17 cellular contexts compared by ENCODE assay signal in genomic region chr16:50711862-50712567, GRCh38. TPM values are rescaled to one million over a fixed set of nuclear protein-coding genes. Genes with fewer than 3 reads are reported as not detected.
DNase-seq lines count a peak whose midpoint lies in the region; ATAC-seq and TF ChIP-seq lines count a peak whose summit lies in the region.
"Had no signal": no experiment of that assay in that cellular context is flagged by ENCODE, and none has a peak within 500 bp of the region (broad histone marks: within the 10 kb centered on the region; RNA-seq: fewer than 3 reads in every experiment).

No MANE protein-coding gene starts in this region.

- H3K36me3 ChIP-seq in prostate gland: no peaks in the 10 kb centered on the region
- H3K36me3 ChIP-seq: BLaER1 had no signal

- ATAC-seq in GM21717 (IDR thresholded peaks at IDR 0.05; ENCODE audit: unreplicated experiment) (no peak), GM21367 (IDR thresholded peaks at IDR 0.05; ENCODE audit: unreplicated experiment) (no peak)
- ATAC-seq: PC-3 had no signal

- DNase-seq in DMS79 (lab: John Stamatoyannopoulos, UW): peak; percentile 21
- DNase-seq in NCI-H510A (lab: John Stamatoyannopoulos, UW): peak; percentile 53
- DNase-seq in head of caudate nucleus: peak; percentile 66 to 93 (median 84)
- DNase-seq in prostate gland (ENCODE audit: low spot score): peak; percentile 34
- no peak for DNase-seq in NCI-H2107 (lab: John Stamatoyannopoulos, UW)
- no peak for DNase-seq in glomerular visceral epithelial cell (ENCODE audit: extremely low spot score)
- DNase-seq: activated CD4-positive, alpha-beta T cell treated with anti-CD3 and anti-CD28 coated beads, Interleukin-2, amount 50 U/mL, for 4 hours; activated gamma-delta T cell; mammary epithelial cell; NCI-H1417; PC-3; stimulated activated CD4-positive, alpha-beta T cell treated with anti-CD3 and anti-CD28 coated beads, Interleukin-4, amount 100 ng/mL, for 4 hours; T-helper 2 cell had no signal

- no peak for TF ChIP-seq CTCF in prostate gland (IDR thresholded peaks at IDR 0.05)

- no peak overlapping the region for H3K4me3 ChIP-seq in prostate gland
- H3K4me3 ChIP-seq: BLaER1 had no signal

- intact Hi-C loops in head of caudate nucleus (cut with DNase I) (no loop called here), prostate gland (cut with DNase I) (no loop called here)

- H3K27ac ChIP-seq in prostate gland: no peak overlapping the region
- H3K27ac ChIP-seq: BLaER1 had no signal

- no peaks in the 10 kb centered on the region for H3K4me1 ChIP-seq in prostate gland (replicated peaks)

- H3K27me3 ChIP-seq in prostate gland (replicated peaks; ENCODE audit: insufficient read depth): no peaks in the 10 kb centered on the region
- H3K27me3 ChIP-seq: BLaER1 had no signal

- WGBS in prostate gland: 40% methylated on average over 20 of the region's 25 CpGs

- H3K9me3 ChIP-seq in prostate gland: no peaks in the 10 kb centered on the region
- H3K9me3 ChIP-seq: BLaER1 had no signal

- TF ChIP-seq POLR2A in prostate gland (IDR thresholded peaks at IDR 0.05): no peak

RNA-seq across cellular contexts. Expression of gene NOD2, which starts 18.6 kb away (rescaled TPM):
- 1 to 10 TPM; 2.8 to 5.6 TPM for total RNA-seq in prostate gland

RNA-seq across cellular contexts. Expression of gene CYLD, which starts 29.9 kb away (rescaled TPM):
- 10 to 100 TPM; 28.1 to 30.2 TPM for total RNA-seq in prostate gland

RNA-seq across cellular contexts. Expression of gene SNX20, which starts 30.9 kb away (rescaled TPM):
- total RNA-seq in prostate gland: 1 to 10 TPM in 1 of 2 donors, under 1 TPM in 1; 0.82 to 2.5 TPM
- total RNA-seq: mammary epithelial cell, PC-3, pulmonary artery endothelial cell had no signal

Comparison
In these comparisons a context has a peak if more than half of its experiments do, and no peak if none do; other contexts are left out.
1. DNase-seq: peak in DMS79 (single experiment), NCI-H510A (single experiment), head of caudate nucleus (42 of 42) and prostate gland (single experiment); none in NCI-H2107 (single experiment) and glomerular visceral epithelial cell (single experiment).